ENCODE assay signal across 9 cellular contexts in the genomic region with DNA sequence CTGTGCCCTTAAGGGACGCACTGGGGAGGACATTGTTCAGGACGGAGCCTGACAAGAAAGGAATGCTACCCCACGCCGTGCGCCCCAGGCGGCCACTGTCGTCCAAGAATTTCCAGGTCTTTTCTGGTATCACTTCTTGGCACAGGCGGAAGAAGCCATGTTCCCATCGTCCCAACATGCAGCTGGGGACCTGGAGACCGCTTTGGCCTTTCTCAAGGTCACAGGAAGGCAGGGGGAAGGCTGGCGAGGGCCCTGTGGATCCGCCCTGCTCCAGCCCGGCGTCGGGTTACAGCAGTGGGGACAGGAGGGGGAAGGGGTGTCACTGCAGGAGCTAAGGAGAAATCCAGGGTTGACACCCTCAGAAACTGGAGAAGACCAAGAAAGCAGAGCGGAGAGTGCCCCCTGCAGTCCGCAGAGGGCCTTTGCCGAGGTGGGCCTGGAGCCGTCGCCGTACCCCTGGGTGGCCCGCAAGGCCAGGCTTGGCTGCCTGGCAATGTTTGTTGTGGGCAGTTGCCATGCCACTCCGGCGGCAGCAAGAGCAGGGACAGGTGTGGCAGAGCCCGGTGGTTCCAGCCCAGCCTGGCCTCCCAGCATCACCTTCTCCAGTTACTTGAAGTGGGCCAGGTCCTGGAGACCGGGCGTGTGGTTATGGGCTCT.
A peak's percentile ranks its signal among the peaks of the same experiment; 100 is the strongest.
DNase-seq lines count a peak whose midpoint lies in the region; ATAC-seq, FAIRE-seq and TF ChIP-seq lines count a peak whose summit lies in the region.
"Had no signal": no experiment of that assay in that cellular context is flagged by ENCODE, and none has a peak within 500 bp of the region (broad histone marks: within the 10 kb centered on the region; RNA-seq: fewer than 3 reads in every experiment).

No MANE protein-coding gene starts in this region.

- no peak for TF ChIP-seq EP300 in K562 (IDR thresholded peaks at IDR 0.05; ENCODE audit: low read length)

- no peaks in the 10 kb centered on the region for H3K36me3 ChIP-seq in K562 (ENCODE audit: control insufficient read depth, insufficient read depth, low read length)
- H3K36me3 ChIP-seq in lower lobe of right lung, result no peaks in the 10 kb centered on the region
- no peaks in the 10 kb centered on the region for H3K36me3 ChIP-seq in GM23248 (ENCODE audit: low read depth)

- intact Hi-C loops in K562 (cut with micrococcal nuclease) (loop anchor here (1.0 to 5.0 kb wide), 2 partner anchors 25 to 107 kb away; no protein-coding TSS in a partner anchor), lower lobe of right lung (cut with DNase I) (no loop called here)

- WGBS in K562 (ENCODE audit: insufficient coverage, low coverage, missing lambda C conversion rate), result 25% methylated on average over 9 of the region's 27 CpGs
- WGBS in GM23248 (ENCODE audit: low coverage in 1 of 2, low lambda C conversion rate in 2 of 2, missing lambda C conversion rate in 2 of 2), 2 experiments, result 70 to 71% methylated on average over 24 to 27 of the region's 27 CpGs

- no peaks in the 10 kb centered on the region for H3K79me2 ChIP-seq in K562 (ENCODE audit: control insufficient read depth, insufficient read depth, low read length)
- H3K79me2 ChIP-seq in GM23248 (ENCODE audit: insufficient read depth), result no peaks in the 10 kb centered on the region

- ATAC-seq in K562 (peak; percentile 94), lower lobe of right lung (peak; percentile 95 to 97), GM21367 (IDR thresholded peaks at IDR 0.05; ENCODE audit: unreplicated experiment) (no peak)

- H4K20me1 ChIP-seq in K562 (replicated peaks; ENCODE audit: control insufficient read depth, insufficient read depth, low read length), result no peaks in the 10 kb centered on the region
- H4K20me1 ChIP-seq in GM23248 (ENCODE audit: insufficient read depth), result no peaks in the 10 kb centered on the region

- no peaks in the 10 kb centered on the region for H3F3A ChIP-seq in GM23248 (ENCODE audit: insufficient read depth)

- POLR2A ChIA-PET in K562 (lab: Yijun Ruan, JAX), result interaction anchor here (0.5 to 1.4 kb wide), 5 partner anchors 9 to 161 kb away, joined by 3 to 4 read pairs (median 4); no protein-coding TSS in a partner anchor

- BruUV-seq in K562 (replicated peaks; lab: Mats Ljungman, UMichigan), result no TSS peak

- no peaks in the 10 kb centered on the region for H3K9me2 ChIP-seq in GM23248 (ENCODE audit: insufficient read depth)

- in situ Hi-C loops in K562 (cut with MboI), result no loop called here
- in situ Hi-C loops in GM23248 (cut with MboI), result no loop called here

- CTCF ChIA-PET in K562 (lab: Yijun Ruan, JAX; ENCODE audit: low intra/inter-chr PET ratio), result interaction anchor here (0.7 kb wide), 1 partner anchor 26 kb away, joined by 3 read pairs; no protein-coding TSS in a partner anchor

- H3K4me2 ChIP-seq in K562 (ENCODE audit: insufficient read depth, low read length), result no peak overlapping the region; the same call in 1 of the 2 replicates
- H3K4me2 ChIP-seq in GM23248 (ENCODE audit: unreplicated experiment), result no peak overlapping the region

- H3K9ac ChIP-seq in K562 (ENCODE audit: insufficient read depth in 1 of 2, low read depth in 2 of 2, low read length in 2 of 2) (no peak overlapping the region), GM23248 (no peak overlapping the region)

- TF ChIP-seq POLR2A in K562 (conservative IDR thresholded peaks at IDR 0.05), result no peak

- TF ChIP-seq RAD21 in K562 (CRISPR knock-in tag; conservative IDR thresholded peaks at IDR 0.05 in 1 of 2, IDR thresholded peaks at IDR 0.05 in 1 of 2), result peak; percentile 38 to 71; a peak in 3 of 4 replicates

- peaks cover 0 to 13% of the 10 kb centered on the region in 2 experiments; a peak in 3 of 5 replicates for H3K27me3 ChIP-seq in K562 (ENCODE audit: control insufficient read depth in 2 of 2, insufficient read depth in 2 of 2, low read length in 2 of 2)
- no peaks in the 10 kb centered on the region for H3K27me3 ChIP-seq in lower lobe of right lung (ENCODE audit: low read depth)
- H3K27me3 ChIP-seq in GM23248 (replicated peaks; ENCODE audit: insufficient read depth), result no peaks in the 10 kb centered on the region

- H2AFZ ChIP-seq in K562 (ENCODE audit: low read depth, low read length) (0 out of 2 replicates have a peak overlapping the region, but pooled peaks have one; percentile 45), GM23248 (no peak overlapping the region)

- H3K9me1 ChIP-seq in K562 (ENCODE audit: control insufficient read depth, insufficient read depth, low read length), result no peaks in the 10 kb centered on the region

- H3K27ac ChIP-seq in K562 (ENCODE audit: extremely low read depth, low read depth, low read length) (no peak overlapping the region), lower lobe of right lung (no peak overlapping the region), GM23248 (no peak overlapping the region)

- H3K4me3 ChIP-seq in K562 (no peak overlapping the region), lower lobe of right lung (no peak overlapping the region), GM23248 (no peak overlapping the region)

- H3K9me3 ChIP-seq in K562 (replicated peaks; ENCODE audit: control insufficient read depth, insufficient read depth, low read depth, low read length) (no peaks in the 10 kb centered on the region), lower lobe of right lung (no peaks in the 10 kb centered on the region), GM23248 (ENCODE audit: low read depth) (no peaks in the 10 kb centered on the region)

- TF ChIP-seq CTCF in LNCAP (IDR thresholded peaks at IDR 0.05), result 0 out of 2 replicates have a peak, but pooled peaks have one; percentile 14
- peak; percentile 66 to 71 (median 68) for TF ChIP-seq CTCF in K562 (IDR thresholded peaks at IDR 0.05 in 2 of 3, conservative IDR thresholded peaks at IDR 0.05 in 1 of 3; ENCODE audit: insufficient read depth in 2 of 3, low read depth in 1 of 3, low read length in 3 of 3)
- peak; percentile 42 for TF ChIP-seq CTCF in lower lobe of right lung (IDR thresholded peaks at IDR 0.05)

- H3K4me1 ChIP-seq in K562 (replicated peaks in 1 of 2; ENCODE audit: control insufficient read depth in 2 of 2, insufficient read depth in 2 of 2, low read length in 2 of 2), result peaks cover 0 to 18% of the 10 kb centered on the region in 2 experiments; a peak in 4 of 5 replicates
- no peaks in the 10 kb centered on the region for H3K4me1 ChIP-seq in lower lobe of right lung
- H3K4me1 ChIP-seq in GM23248 (ENCODE audit: insufficient read depth), result no peaks in the 10 kb centered on the region

- FAIRE-seq in K562 (lab: Jason Lieb, UNC), result peak; percentile 67

- DNase-seq in COR-L47 (lab: John Stamatoyannopoulos, UW) (peak; percentile 53), K562 (ENCODE audit: extremely low read depth in 1 of 4, low spot score in 3 of 4) (peak; percentile 58 to 69 (median 66)), lower lobe of right lung (peak; percentile 81), NCI-H2227 treated with DMSO at 0.1 percent for 48 hours (lab: John Stamatoyannopoulos, UW) (no peak), NCI-H2227 (lab: John Stamatoyannopoulos, UW; ENCODE audit: unreplicated experiment) (no peak), GM23248 (no peak)
- DNase-seq: stimulated activated CD4-positive, alpha-beta T cell treated with anti-CD3 and anti-CD28 coated beads, Interleukin-2, amount 100 ng/mL, for 24 hours had no signal

TF ChIP-seq in K562, 482 proteins besides CTCF, POLR2A, EP300 and RAD21 (continues in another document):
- TF ChIP-seq NR2C2 (CRISPR knock-in tag; IDR thresholded peaks at IDR 0.05) (no peak), NR2C2 (tag; IDR thresholded peaks at IDR 0.05) (no peak), TAF7 (tag; IDR thresholded peaks at IDR 0.05) (no peak), PKNOX1 (IDR thresholded peaks at IDR 0.05) (no peak), SMARCE1 (IDR thresholded peaks at IDR 0.05) (no peak), ESRRA (IDR thresholded peaks at IDR 0.05; ENCODE audit: borderline replicate concordance, low read depth) (peak; percentile 93), ETV6 (IDR thresholded peaks at IDR 0.05; ENCODE audit: borderline replicate concordance in 1 of 2, low read depth in 2 of 2, low read length in 1 of 2) (no peak), ETV6 (CRISPR knock-in tag; IDR thresholded peaks at IDR 0.05; ENCODE audit: borderline replicate concordance) (no peak), CBFA2T2 (conservative IDR thresholded peaks at IDR 0.05) (no peak), SNIP1 (IDR thresholded peaks at IDR 0.05; ENCODE audit: low read depth) (no peak), KAT2B (IDR thresholded peaks at IDR 0.05; ENCODE audit: low read depth, low read length) (no peak), ZNF232 (CRISPR knock-in tag; IDR thresholded peaks at IDR 0.05) (no peak), MAZ (CRISPR knock-in tag; conservative IDR thresholded peaks at IDR 0.05 in 1 of 2, IDR thresholded peaks at IDR 0.05 in 1 of 2) (0 out of 4 replicates have a peak, but pooled peaks of 1 of the 2 experiments have one; percentile 30), ZNF354B (CRISPR knock-in tag; IDR thresholded peaks at IDR 0.05) (no peak), ARHGAP35 (IDR thresholded peaks at IDR 0.05; ENCODE audit: partially characterized antibody) (no peak)
- TF ChIP-seq, protein P1, sequence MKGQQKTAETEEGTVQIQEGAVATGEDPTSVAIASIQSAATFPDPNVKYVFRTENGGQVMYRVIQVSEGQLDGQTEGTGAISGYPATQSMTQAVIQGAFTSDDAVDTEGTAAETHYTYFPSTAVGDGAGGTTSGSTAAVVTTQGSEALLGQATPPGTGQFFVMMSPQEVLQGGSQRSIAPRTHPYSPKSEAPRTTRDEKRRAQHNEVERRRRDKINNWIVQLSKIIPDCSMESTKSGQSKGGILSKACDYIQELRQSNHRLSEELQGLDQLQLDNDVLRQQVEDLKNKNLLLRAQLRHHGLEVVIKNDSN (CRISPR knock-in tag; IDR thresholded peaks at IDR 0.05), result no peak

Comparison
In these comparisons a context has a peak if more than half of its experiments do, and no peak if none do; other contexts are left out.
1. DNase-seq: peak in COR-L47 (single experiment), K562 (4 of 4) and lower lobe of right lung (single experiment); none in NCI-H2227 treated with DMSO at 0.1 percent for 48 hours (single experiment), NCI-H2227 (single experiment) and GM23248 (single experiment).
2. CTCF ChIP-seq: peak in every context shown above with its lines; median percentile 68 in K562; 42 in lower lobe of right lung; 14 in LNCAP.